25 cellular contexts compared by ENCODE assay signal in the genomic region with DNA sequence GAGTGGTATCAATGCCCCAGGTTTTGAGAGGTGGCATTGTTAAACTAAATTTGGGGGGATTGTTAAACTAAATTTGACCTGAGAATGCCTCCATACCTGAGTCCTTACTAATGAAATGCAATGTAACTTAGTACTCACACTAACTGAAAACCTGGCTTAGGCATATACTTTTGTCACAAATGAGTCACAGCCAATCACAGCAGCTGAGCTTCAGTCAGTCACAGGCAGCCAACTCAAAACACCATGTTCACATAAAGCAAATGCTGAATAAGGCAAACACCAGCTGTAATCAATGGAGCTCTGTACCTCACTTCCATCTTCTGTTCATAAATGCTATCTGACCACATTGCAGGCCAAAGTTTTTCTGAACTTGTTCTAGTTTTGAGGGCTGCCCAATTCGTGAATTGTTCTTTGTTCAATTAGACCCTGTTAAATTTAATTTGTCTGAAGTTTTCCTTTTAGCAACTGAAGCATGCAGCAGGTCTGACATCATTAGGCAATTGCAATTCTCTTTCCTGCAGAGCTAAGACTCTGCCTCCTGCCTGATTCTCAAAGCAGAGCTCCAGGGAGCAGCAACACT.
DNase-seq lines count a peak whose midpoint lies in the region; ATAC-seq and TF ChIP-seq lines count a peak whose summit lies in the region.
"Had no signal": no experiment of that assay in that cellular context is flagged by ENCODE, and none has a peak within 500 bp of the region (broad histone marks: within the 10 kb centered on the region; RNA-seq: fewer than 3 reads in every experiment).

No MANE protein-coding gene starts in this region.

- H3K9me3 Mint-ChIP-seq in GM23338 = peaks cover 47% of the 10 kb centered on the region
- H3K9me3 Mint-ChIP-seq: activated B cell treated with CpG ODN at 0.5 μM for 24 hours; stimulated activated naive B cell treated with anti-CD40 and anti-IgM and Interleukin-4, amounts not matched to agents 10 μg/mL and 1 μg/mL and 100 μg/mL, for 72 hours; T-helper 1 cell treated with Interleukin-12 subunit alpha and Interleukin-12 subunit beta and Interleukin-4 antibody, amounts not matched to agents 30 μg/mL and 1 μg/mL, for 36 hours had no signal

- no peaks in the 10 kb centered on the region for H3K27me3 Mint-ChIP-seq in GM23338 (ENCODE audit: insufficient read depth, low read depth, poor library complexity)
- H3K27me3 Mint-ChIP-seq: dendritic cell treated with granulocyte-macrophage colony-stimulating factor and Interleukin-4, amounts not matched to agents 40 ng/mL and 50 ng/mL, for 4 days had no signal

- H3K4me3 Mint-ChIP-seq in GM23338 = no peak overlapping the region; the same call in 2 of the 3 replicates
- H3K4me3 Mint-ChIP-seq: activated B cell treated with CpG ODN at 0.5 μM for 24 hours; activated T-cell treated with anti-CD3 and anti-CD28 coated beads, Interleukin-2, amount 50 U/mL, for 72 hours; CD14-positive monocyte; dendritic cell treated with granulocyte-macrophage colony-stimulating factor and Interleukin-4, amounts not matched to agents 40 ng/mL and 50 ng/mL, for 4 days; stimulated activated naive B cell treated with anti-CD40 and anti-IgM and Interleukin-4, amounts not matched to agents 10 μg/mL and 1 μg/mL and 100 μg/mL, for 72 hours; T-helper 1 cell treated with Interleukin-12 subunit alpha and Interleukin-12 subunit beta and Interleukin-4 antibody, amounts not matched to agents 30 μg/mL and 1 μg/mL, for 36 hours had no signal

- DNase-seq in GM23338 (ENCODE audit: low spot score) (no peak), RKO (ENCODE audit: low spot score) (peak; percentile 45), epithelial cell of prostate (ENCODE audit: low read depth, low spot score) (no peak), left kidney (ENCODE audit: low read depth, low spot score) (peak; percentile 8), smooth muscle cell (lab: John Stamatoyannopoulos, UW; ENCODE audit: unreplicated experiment) (no peak), activated T-cell treated with anti-CD3 and anti-CD28 coated beads for 4 hours (no peak)
- DNase-seq: activated B cell treated with CpG ODN at 0.5 μM for 24 hours; activated T-cell treated with anti-CD3 and anti-CD28 coated beads, Interleukin-2, amount 50 U/mL, for 72 hours; brain microvascular endothelial cell; DMS 273 treated with DMSO at 0.1 percent for 48 hours; heart right ventricle; IMR-90; kidney; NCI-H524; Right ventricle myocardium superior; stimulated activated CD4-positive, alpha-beta T cell treated with anti-CD3 and anti-CD28 coated beads, Interleukin-15, amount 100 ng/mL, for 24 hours; stimulated activated naive B cell treated with anti-CD40 and anti-IgM and Interleukin-4, amounts not matched to agents 10 μg/mL and 1 μg/mL and 100 μg/mL, for 72 hours; transverse colon had no signal

- H3K36me3 ChIP-seq in GM23338 (ENCODE audit: insufficient read depth) (no peaks in the 10 kb centered on the region; the same call in 1 of the 2 replicates), smooth muscle cell (ENCODE audit: low read depth) (no peaks in the 10 kb centered on the region)
- H3K36me3 ChIP-seq: brain microvascular endothelial cell, esophagus muscularis mucosa, heart right ventricle, transverse colon had no signal

- H3K9me2 ChIP-seq in GM23338 (ENCODE audit: insufficient read depth) = peaks cover 23% of the 10 kb centered on the region

- 41% methylated on average over 1 of the region's 1 CpG for WGBS in smooth muscle cell (ENCODE audit: low lambda C conversion rate)

- H3F3A ChIP-seq in GM23338 (replicated peaks; ENCODE audit: low read depth) = no peaks in the 10 kb centered on the region
- no peaks in the 10 kb centered on the region for H3F3A ChIP-seq in smooth muscle cell (ENCODE audit: low read depth)

- no peak overlapping the region for H3K9ac ChIP-seq in smooth muscle cell (ENCODE audit: low read depth)

- H3K4me2 ChIP-seq in GM23338 (peak overlapping the region; percentile 64), smooth muscle cell (no peak overlapping the region)

- ATAC-seq in GM23338 (no peak), HG03354 (IDR thresholded peaks at IDR 0.05; ENCODE audit: poor library complexity, severe bottlenecking, unreplicated experiment) (no peak), HG03095 (IDR thresholded peaks at IDR 0.05; ENCODE audit: unreplicated experiment) (no peak)
- ATAC-seq: activated naive CD4-positive, alpha-beta T cell treated with anti-CD3 and anti-CD28 coated beads, Interleukin-2, amount 50 U/mL, for 72 hours; heart right ventricle; stimulated activated naive B cell treated with anti-CD40 and anti-IgM and Interleukin-4, amounts not matched to agents 10 μg/mL and 1 μg/mL and 100 μg/mL, for 72 hours had no signal

- H3K4me1 Mint-ChIP-seq in GM23338 = peaks cover 35% of the 10 kb centered on the region
- H3K4me1 Mint-ChIP-seq: activated B cell treated with CpG ODN at 0.5 μM for 24 hours; CD14-positive monocyte; stimulated activated naive B cell treated with anti-CD40 and anti-IgM and Interleukin-4, amounts not matched to agents 10 μg/mL and 1 μg/mL and 100 μg/mL, for 72 hours had no signal

- H4K20me1 ChIP-seq in GM23338 (replicated peaks; ENCODE audit: insufficient read depth) (no peaks in the 10 kb centered on the region), smooth muscle cell (ENCODE audit: low read depth) (no peaks in the 10 kb centered on the region)

- no peaks in the 10 kb centered on the region for H3K27me3 ChIP-seq in GM23338 (ENCODE audit: insufficient read depth)
- peaks cover 5% of the 10 kb centered on the region for H3K27me3 ChIP-seq in smooth muscle cell (ENCODE audit: low read depth)
- H3K27me3 ChIP-seq: esophagus muscularis mucosa, transverse colon had no signal

- H3K27ac ChIP-seq in GM23338 (ENCODE audit: low read depth) = peak overlapping the region; percentile 75; the same call in 1 of the 2 replicates
- peak overlapping the region; percentile 14 for H3K27ac ChIP-seq in epithelial cell of prostate
- H3K27ac ChIP-seq in smooth muscle cell (ENCODE audit: low read depth) = no peak overlapping the region
- H3K27ac ChIP-seq: brain microvascular endothelial cell, esophagus muscularis mucosa, heart right ventricle, transverse colon had no signal

- H2AFZ ChIP-seq in GM23338 (0 out of 2 replicates have a peak overlapping the region, but pooled peaks have one; percentile 4), smooth muscle cell (ENCODE audit: low read depth) (no peak overlapping the region)

- H3K9me3 ChIP-seq in smooth muscle cell (replicated peaks; ENCODE audit: low read depth) = no peaks in the 10 kb centered on the region
- H3K9me3 ChIP-seq: esophagus muscularis mucosa, transverse colon had no signal

- H3K4me3 ChIP-seq in GM23338 (peak overlapping the region; percentile 15), smooth muscle cell (no peak overlapping the region)
- H3K4me3 ChIP-seq: esophagus muscularis mucosa, heart right ventricle, transverse colon had no signal

- TF ChIP-seq CTCF in GM23338 (conservative IDR thresholded peaks at IDR 0.05; ENCODE audit: low read depth in 2 of 2) (no peak), smooth muscle cell (IDR thresholded peaks at IDR 0.05; ENCODE audit: borderline replicate concordance, insufficient read depth, poor library complexity, severe bottlenecking) (no peak)

- H3K27ac Mint-ChIP-seq in GM23338 = no peak overlapping the region
- H3K27ac Mint-ChIP-seq: activated B cell treated with CpG ODN at 0.5 μM for 24 hours; activated naive CD4-positive, alpha-beta T cell treated with anti-CD3 and anti-CD28 coated beads, Interleukin-2, amount 50 U/mL, for 72 hours; activated T-cell treated with anti-CD3 and anti-CD28 coated beads, Interleukin-2, amount 50 U/mL, for 72 hours; CD14-positive monocyte; dendritic cell treated with granulocyte-macrophage colony-stimulating factor and Interleukin-4, amounts not matched to agents 40 ng/mL and 50 ng/mL, for 4 days; stimulated activated naive B cell treated with anti-CD40 and anti-IgM and Interleukin-4, amounts not matched to agents 10 μg/mL and 1 μg/mL and 100 μg/mL, for 72 hours; T-helper 1 cell treated with Interleukin-12 subunit alpha and Interleukin-12 subunit beta and Interleukin-4 antibody, amounts not matched to agents 30 μg/mL and 1 μg/mL, for 36 hours had no signal

- peaks cover 25% of the 10 kb centered on the region for H3K4me1 ChIP-seq in GM23338 (ENCODE audit: insufficient read depth)
- H3K4me1 ChIP-seq in smooth muscle cell (ENCODE audit: low read depth) = peaks cover 25% of the 10 kb centered on the region
- H3K4me1 ChIP-seq: esophagus muscularis mucosa, heart right ventricle, transverse colon had no signal

- H3K36me3 Mint-ChIP-seq in GM23338 (ENCODE audit: low read depth) = peaks cover 53% of the 10 kb centered on the region
- H3K36me3 Mint-ChIP-seq: activated naive CD4-positive, alpha-beta T cell treated with anti-CD3 and anti-CD28 coated beads, Interleukin-2, amount 50 U/mL, for 72 hours; CD14-positive monocyte; stimulated activated naive B cell treated with anti-CD40 and anti-IgM and Interleukin-4, amounts not matched to agents 10 μg/mL and 1 μg/mL and 100 μg/mL, for 72 hours had no signal

- H3K79me2 ChIP-seq in GM23338 (replicated peaks; ENCODE audit: insufficient read depth) (peaks cover 17% of the 10 kb centered on the region), smooth muscle cell (ENCODE audit: low read depth) (no peaks in the 10 kb centered on the region)

TF ChIP-seq in GM23338, 12 proteins besides CTCF, POLR2A, EP300 and RAD21 (continues in another document):
- TF ChIP-seq CREB1 (CRISPR knock-in tag; IDR thresholded peaks at IDR 0.05; ENCODE audit: low read depth) (no peak), POLR2AphosphoS5 (IDR thresholded peaks at IDR 0.05; ENCODE audit: low read depth) (no peak), ZNF331 (CRISPR knock-in tag; IDR thresholded peaks at IDR 0.05; ENCODE audit: low read depth) (no peak), EZH2 (IDR thresholded peaks at IDR 0.05; ENCODE audit: low read depth, unreplicated experiment) (no peak)
- TF ChIP-seq, protein P1, sequence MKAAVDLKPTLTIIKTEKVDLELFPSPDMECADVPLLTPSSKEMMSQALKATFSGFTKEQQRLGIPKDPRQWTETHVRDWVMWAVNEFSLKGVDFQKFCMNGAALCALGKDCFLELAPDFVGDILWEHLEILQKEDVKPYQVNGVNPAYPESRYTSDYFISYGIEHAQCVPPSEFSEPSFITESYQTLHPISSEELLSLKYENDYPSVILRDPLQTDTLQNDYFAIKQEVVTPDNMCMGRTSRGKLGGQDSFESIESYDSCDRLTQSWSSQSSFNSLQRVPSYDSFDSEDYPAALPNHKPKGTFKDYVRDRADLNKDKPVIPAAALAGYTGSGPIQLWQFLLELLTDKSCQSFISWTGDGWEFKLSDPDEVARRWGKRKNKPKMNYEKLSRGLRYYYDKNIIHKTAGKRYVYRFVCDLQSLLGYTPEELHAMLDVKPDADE (IDR thresholded peaks at IDR 0.05) = no peak

Comparison
In these comparisons a context has a peak if more than half of its experiments do, and no peak if none do; other contexts are left out.
1. DNase-seq: peak in RKO (single experiment) and left kidney (single experiment); none in GM23338 (single experiment), epithelial cell of prostate (single experiment), smooth muscle cell (single experiment) and activated T-cell treated with anti-CD3 and anti-CD28 coated beads for 4 hours (single experiment).